Comparison of ENCODE assay signal across 23 cellular contexts in the genomic region with DNA sequence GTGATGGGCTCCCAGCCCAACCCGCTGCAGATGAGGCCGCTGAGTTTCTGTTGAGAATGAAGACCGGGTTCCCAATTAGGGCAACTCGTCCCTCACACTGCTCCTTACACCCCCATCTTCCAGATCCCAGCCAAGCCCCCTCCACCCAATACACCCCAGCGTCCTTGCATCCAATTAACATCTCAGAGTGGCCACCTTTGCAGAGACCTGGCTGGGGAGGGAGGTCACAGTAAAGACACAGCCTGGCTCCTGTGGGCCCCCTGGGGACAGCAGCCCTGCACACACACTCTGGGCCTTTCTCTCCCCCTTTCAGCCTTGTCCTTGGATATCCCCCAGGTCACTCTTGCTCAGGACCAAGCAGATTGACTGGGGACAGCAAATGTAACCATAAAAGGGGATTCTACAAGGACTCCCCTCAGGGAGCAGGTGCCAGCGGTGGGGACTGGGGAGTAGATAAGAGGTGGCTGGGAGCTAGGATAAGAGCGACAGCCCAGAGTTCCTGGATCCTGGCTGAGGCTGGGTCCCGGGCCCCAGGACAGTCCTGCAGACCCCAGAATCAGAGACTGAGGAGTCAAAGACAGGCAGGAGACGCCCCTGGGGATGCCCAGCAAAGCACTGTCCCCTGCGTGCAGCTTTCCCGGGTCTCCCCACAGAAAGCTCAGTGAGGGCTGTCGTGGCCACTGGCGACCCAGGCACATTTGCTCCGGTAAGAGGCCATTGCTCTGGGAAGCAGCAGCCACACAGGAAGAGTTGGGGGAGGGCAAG. TPM values are rescaled to one million over a fixed set of nuclear protein-coding genes. Genes with fewer than 3 reads are reported as not detected.
DNase-seq lines count a peak whose midpoint lies in the region; FAIRE-seq and TF ChIP-seq lines count a peak whose summit lies in the region.
"Had no signal": no experiment of that assay in that cellular context is flagged by ENCODE, and none has a peak within 500 bp of the region (broad histone marks: within the 10 kb centered on the region; RNA-seq: fewer than 3 reads in every experiment).

No MANE protein-coding gene starts in this region.

- DNase-seq in H7, result peak; percentile 71
- DNase-seq in H1 (ENCODE audit: low read depth in 1 of 2, low spot score in 2 of 2), result no peak
- no peak for DNase-seq in DMS53 treated with DMSO at 0.1 percent for 48 hours (lab: John Stamatoyannopoulos, UW; ENCODE audit: unreplicated experiment)
- no peak for DNase-seq in GF-D8 (lab: John Stamatoyannopoulos, UW)
- no peak for DNase-seq in NCI-H2029 treated with DMSO at 0.1 percent for 48 hours (lab: John Stamatoyannopoulos, UW)
- DNase-seq in SKM-1 treated with dmso at 0.1 percent for 144 hours (lab: John Stamatoyannopoulos, UW; ENCODE audit: unreplicated experiment), result no peak
- DNase-seq: DMS53; GM23248; MM.1S; NCI-H1092; NCI-H1436 treated with DMSO at 0.1 percent for 48 hours; NCI-H2081 treated with DMSO at 0.1 percent for 48 hours; NCI-H510A; NCI-H748 treated with DMSO at 0.1 percent for 48 hours; NK-92 treated with Interleukin-12 subunit alpha and Interleukin-12 subunit beta, amount 100 ng/mL, for 24 hours; Right ventricle myocardium superior had no signal

- no peak for TF ChIP-seq RAD21 in H1 (IDR thresholded peaks at IDR 0.05 in 1 of 2, conservative IDR thresholded peaks at IDR 0.05 in 1 of 2; ENCODE audit: low read depth in 2 of 2, low read length in 2 of 2)

- H3K27ac ChIP-seq in BLaER1 (peak overlapping the region; percentile 3), H1 (ENCODE audit: low read depth, low read length) (no peak overlapping the region), neutrophil (peak overlapping the region; percentile 99)
- H3K27ac ChIP-seq: GM23248 had no signal

- no peaks in the 10 kb centered on the region for H3K36me3 ChIP-seq in BLaER1
- no peaks in the 10 kb centered on the region for H3K36me3 ChIP-seq in H7 (replicated peaks; ENCODE audit: control insufficient read depth, insufficient read depth, low read length)
- no peaks in the 10 kb centered on the region for H3K36me3 ChIP-seq in H1 (ENCODE audit: control insufficient read depth in 2 of 4, insufficient read depth in 4 of 4, low read length in 3 of 4)
- H3K36me3 ChIP-seq in neutrophil, result peaks cover 45% of the 10 kb centered on the region

- H3K4me1 ChIP-seq in BLaER1, result peaks cover 57% of the 10 kb centered on the region
- peaks cover 0 to 10% (median 3%) of the 10 kb centered on the region in 4 experiments; a peak in 5 of 7 replicates for H3K4me1 ChIP-seq in H1 (replicated peaks in 1 of 4; ENCODE audit: control insufficient read depth in 3 of 4, insufficient read depth in 4 of 4, low read length in 3 of 4)
- peaks cover 66 to 69% of the 10 kb centered on the region in 2 experiments for H3K4me1 ChIP-seq in neutrophil (ENCODE audit: control insufficient read depth in 1 of 2, insufficient read depth in 1 of 2, low read depth in 1 of 2, low read length in 1 of 2)

- H3K27me3 ChIP-seq in BLaER1 (no peaks in the 10 kb centered on the region), H7 (ENCODE audit: control insufficient read depth, insufficient read depth, low read length) (no peaks in the 10 kb centered on the region), H1 (replicated peaks in 1 of 4; ENCODE audit: control insufficient read depth in 3 of 4, extremely low read depth in 1 of 4, insufficient read depth in 3 of 4, low read length in 3 of 4) (no peaks in the 10 kb centered on the region), neutrophil (no peaks in the 10 kb centered on the region)

- H3K9me3 ChIP-seq in BLaER1 (no peaks in the 10 kb centered on the region), H1 (ENCODE audit: insufficient read depth in 2 of 2, low read depth in 1 of 2, low read length in 1 of 2) (no peaks in the 10 kb centered on the region), neutrophil (no peaks in the 10 kb centered on the region)

- H4K20me1 ChIP-seq in BLaER1 (no peaks in the 10 kb centered on the region), H1 (replicated peaks in 1 of 2; ENCODE audit: control insufficient read depth in 1 of 2, insufficient read depth in 2 of 2, low read length in 2 of 2) (no peaks in the 10 kb centered on the region)

- peak overlapping the region; percentile 23; the same call in 1 of the 2 replicates for H2AFZ ChIP-seq in H1 (ENCODE audit: low read length)
- H2AFZ ChIP-seq: GM23248 had no signal

- H4K8ac ChIP-seq in H1 (ENCODE audit: extremely low read depth, insufficient read depth, low read length), result no peak overlapping the region

- no peak overlapping the region for H2BK5ac ChIP-seq in H1 (ENCODE audit: low read depth, low read length)

- no peak overlapping the region for H2BK15ac ChIP-seq in H1 (ENCODE audit: low read length)

- no peak for TF ChIP-seq CTCF in H1 (IDR thresholded peaks at IDR 0.05; ENCODE audit: control extremely low read depth in 1 of 3, insufficient read depth in 1 of 3, low read depth in 1 of 3, low read length in 3 of 3)
- no peak for TF ChIP-seq CTCF in neutrophil (IDR thresholded peaks at IDR 0.05)

- H2BK20ac ChIP-seq in H1 (ENCODE audit: low read length), result no peak overlapping the region

- H3K23me2 ChIP-seq in H1 (ENCODE audit: low read depth, low read length), result no peaks in the 10 kb centered on the region

- FAIRE-seq in H1 (lab: Jason Lieb, UNC), result no peak
- FAIRE-seq: RCC 7860 had no signal

- H3K79me2 ChIP-seq in H1 (ENCODE audit: control insufficient read depth in 1 of 2, insufficient read depth in 2 of 2, low read length in 2 of 2), result no peaks in the 10 kb centered on the region

- H2BK12ac ChIP-seq in H1 (ENCODE audit: low read depth, low read length), result no peak overlapping the region

- H3K4me3 ChIP-seq in BLaER1 (no peak overlapping the region), H7 (ENCODE audit: insufficient read depth, low read depth, low read length) (no peak overlapping the region), H1 (ENCODE audit: extremely low read depth in 1 of 4, insufficient read depth in 2 of 4, low read depth in 3 of 4, low read length in 4 of 4) (no peak overlapping the region), neutrophil (ENCODE audit: low read depth in 1 of 2, low read length in 1 of 2) (no peak overlapping the region)
- H3K4me3 ChIP-seq: GM23248 had no signal

- 87% methylated on average over 14 of the region's 14 CpGs; no CpG with 5 or more reads in 1 of the 2 experiments for WGBS in H1 (ENCODE audit: extremely low coverage in 1 of 2, insufficient coverage in 1 of 2, insufficient read length in 1 of 2, insufficient replicate concordance in 2 of 2, low coverage in 1 of 2, low lambda C conversion rate in 2 of 2, missing lambda C conversion rate in 1 of 2), 2 experiments

- no peak for TF ChIP-seq EP300 in H1 (IDR thresholded peaks at IDR 0.05; ENCODE audit: borderline replicate concordance in 1 of 2, low read depth in 2 of 2, low read length in 2 of 2)

- H3K4ac ChIP-seq in H1 (replicated peaks; ENCODE audit: insufficient read length, low read depth, low read length), result no peak overlapping the region

- H3K18ac ChIP-seq in H1 (ENCODE audit: extremely low read depth, low read length), result no peak overlapping the region

- TF ChIP-seq POLR2A in H1 (IDR thresholded peaks at IDR 0.05; ENCODE audit: control extremely low read depth in 1 of 2, low read depth in 2 of 2, low read length in 2 of 2), result no peak

- H3K9ac ChIP-seq in BLaER1 (0 out of 2 replicates have a peak overlapping the region, but pooled peaks have one; percentile 6), H1 (replicated peaks in 1 of 4; ENCODE audit: extremely low read depth in 1 of 4, low read depth in 3 of 4, low read length in 3 of 4) (no peak overlapping the region)
- H3K9ac ChIP-seq: GM23248 had no signal

- H2BK120ac ChIP-seq in H1 (replicated peaks; ENCODE audit: low read depth, low read length), result no peak overlapping the region

- no peak overlapping the region for H4K5ac ChIP-seq in H1 (ENCODE audit: insufficient read length, low read depth, low read length)

- H3K79me1 ChIP-seq in H1 (ENCODE audit: low read depth, low read length), result no peaks in the 10 kb centered on the region

- POLR2A ChIA-PET in H1 (lab: Charles Lee; ENCODE audit: partially characterized antibody), result interaction anchor here (0.7 kb wide), 1 partner anchor 9 kb away, joined by 3 read pairs; no protein-coding TSS in a partner anchor

- H3K14ac ChIP-seq in H1 (ENCODE audit: insufficient read length), result no peak overlapping the region

- H2AK5ac ChIP-seq in H1 (ENCODE audit: low read depth, low read length), result 0 out of 2 replicates have a peak overlapping the region, but pooled peaks have one; percentile 56

- H3K23ac ChIP-seq in H1 (ENCODE audit: insufficient read length), result no peak overlapping the region

- H3K56ac ChIP-seq in H1 (replicated peaks; ENCODE audit: insufficient read length, low read depth, low read length), result no peak overlapping the region

- peak overlapping the region; percentile 70 for H3K4me2 ChIP-seq in BLaER1
- H3K4me2 ChIP-seq in H1 (ENCODE audit: insufficient read depth in 1 of 2, low read depth in 2 of 2, low read length in 2 of 2), result no peak overlapping the region

- no peak overlapping the region for H4K91ac ChIP-seq in H1 (replicated peaks; ENCODE audit: insufficient read length, low read length)

- CTCF ChIA-PET in H1 (lab: Charles Lee; ENCODE audit: partially characterized antibody), result interaction anchor here (1.0 to 1.5 kb wide), 4 partner anchors 11 to 197 kb away, joined by 3 to 4 read pairs (median 3); a partner anchor contains a TSS

RNA-seq across cellular contexts. Expression of a gene that starts 8.4 kb away (rescaled TPM):
- not detected in 2 replicates for total RNA-seq in H7 (2014; rRNA removed; shearing (Covaris generic))
- not detected in 2 replicates for total RNA-seq in H1 (2021; fragmentation: NEBNext Ultra II Directional; extraction: Animal tissue kit (Norgen Biotek cat#: 25700))
- polyA plus RNA-seq in H1 (2011; rRNA removed), result not detected in 2 replicates
- polyA plus RNA-seq in H1 (2011; cell fraction: cytosol; rRNA removed), result not detected
- not detected for polyA plus RNA-seq in H1 (2011; cell fraction: nucleus; rRNA removed)
- not detected in 4 replicates for polyA plus RNA-seq in H1 (2012, experiment 1 of 2)
- not detected for polyA plus RNA-seq in H1 (2012, experiment 2 of 2)
- 0.04 TPM for polyA plus RNA-seq in H1 (2013, experiment 1 of 2)
- not detected for polyA plus RNA-seq in H1 (2013, experiment 2 of 2)
- polyA minus RNA-seq in H1 (2011; rRNA and poly(A)+ RNA removed), result not detected in 2 replicates
- polyA minus RNA-seq in H1 (2011; cell fraction: cytosol; rRNA and poly(A)+ RNA removed), result not detected
- not detected for polyA minus RNA-seq in H1 (2011; cell fraction: nucleus; rRNA and poly(A)+ RNA removed)
- total RNA-seq: A172; CD8-positive, alpha-beta memory T cell; GM23248; LHCN-M2 had no signal
- polyA plus RNA-seq: BJ; CD8-positive, alpha-beta memory T cell; GM23248 had no signal

RNA-seq across cellular contexts. Expression of a gene that starts 16.4 kb away (rescaled TPM):
- 4.4 and 6.5 TPM in 2 replicates for total RNA-seq in H7 (2014; rRNA removed; shearing (Covaris generic))
- 14.2 and 16.3 TPM in 2 replicates for total RNA-seq in H1 (2021; fragmentation: NEBNext Ultra II Directional; extraction: Animal tissue kit (Norgen Biotek cat#: 25700))
- polyA plus RNA-seq in H1 (2011; rRNA removed), result 43.3 and 74.9 TPM in 2 replicates
- polyA plus RNA-seq in H1 (2011; cell fraction: cytosol; rRNA removed), result 40.4 TPM
- polyA plus RNA-seq in H1 (2011; cell fraction: nucleus; rRNA removed), result 33.2 TPM
- 32.7 to 53.6 TPM (median 44.2 TPM) in 4 replicates for polyA plus RNA-seq in H1 (2012, experiment 1 of 2)
- 38.3 TPM for polyA plus RNA-seq in H1 (2012, experiment 2 of 2)
- 10.0 TPM for polyA plus RNA-seq in H1 (2013, experiment 1 of 2)
- polyA plus RNA-seq in H1 (2013, experiment 2 of 2), result 10.3 TPM
- 28.2 and 43.0 TPM in 2 replicates for polyA minus RNA-seq in H1 (2011; rRNA and poly(A)+ RNA removed)
- 13.7 TPM for polyA minus RNA-seq in H1 (2011; cell fraction: cytosol; rRNA and poly(A)+ RNA removed)
- polyA minus RNA-seq in H1 (2011; cell fraction: nucleus; rRNA and poly(A)+ RNA removed), result 8.5 TPM

RNA-seq across cellular contexts. Expression of a gene that starts 48.3 kb away (rescaled TPM):
- total RNA-seq in H7 (2014; rRNA removed; shearing (Covaris generic)), result 1.5 and 2.0 TPM in 2 replicates
- 23.3 and 23.7 TPM in 2 replicates for total RNA-seq in H1 (2021; fragmentation: NEBNext Ultra II Directional; extraction: Animal tissue kit (Norgen Biotek cat#: 25700))
- polyA plus RNA-seq in H1 (2011; rRNA removed), result 20.3 and 22.8 TPM in 2 replicates
- 13.0 TPM for polyA plus RNA-seq in H1 (2011; cell fraction: cytosol; rRNA removed)
- polyA plus RNA-seq in H1 (2011; cell fraction: nucleus; rRNA removed), result 11.5 TPM
- polyA plus RNA-seq in H1 (2012, experiment 1 of 2), result 24.1 to 37.8 TPM (median 30.0 TPM) in 4 replicates
- polyA plus RNA-seq in H1 (2012, experiment 2 of 2), result 34.1 TPM
- 41.5 TPM for polyA plus RNA-seq in H1 (2013, experiment 1 of 2)
- 38.6 TPM for polyA plus RNA-seq in H1 (2013, experiment 2 of 2)
- polyA minus RNA-seq in H1 (2011; rRNA and poly(A)+ RNA removed), result 9.3 and 11.0 TPM in 2 replicates
- polyA minus RNA-seq in H1 (2011; cell fraction: cytosol; rRNA and poly(A)+ RNA removed), result 8.7 TPM
- 6.3 TPM for polyA minus RNA-seq in H1 (2011; cell fraction: nucleus; rRNA and poly(A)+ RNA removed)

RNA-seq across cellular contexts. Expression of a gene that starts 55.1 kb away (rescaled TPM):
- total RNA-seq in H7 (2014; rRNA removed; shearing (Covaris generic)), result 2.7 and 3.9 TPM in 2 replicates
- 5.5 and 7.2 TPM in 2 replicates for total RNA-seq in H1 (2021; fragmentation: NEBNext Ultra II Directional; extraction: Animal tissue kit (Norgen Biotek cat#: 25700))
- 2.2 and 4.3 TPM in 2 replicates for polyA plus RNA-seq in H1 (2011; rRNA removed)
- polyA plus RNA-seq in H1 (2011; cell fraction: cytosol; rRNA removed), result 2.7 TPM
- polyA plus RNA-seq in H1 (2011; cell fraction: nucleus; rRNA removed), result 5.2 TPM
- polyA plus RNA-seq in H1 (2012, experiment 1 of 2), result 5.2 to 9.9 TPM (median 8.0 TPM) in 4 replicates
- 3.9 TPM for polyA plus RNA-seq in H1 (2012, experiment 2 of 2)
- polyA plus RNA-seq in H1 (2013, experiment 1 of 2), result 3.9 TPM
- 4.6 TPM for polyA plus RNA-seq in H1 (2013, experiment 2 of 2)
- 7.2 and 9.4 TPM in 2 replicates for polyA minus RNA-seq in H1 (2011; rRNA and poly(A)+ RNA removed)
- 2.7 TPM for polyA minus RNA-seq in H1 (2011; cell fraction: cytosol; rRNA and poly(A)+ RNA removed)
- polyA minus RNA-seq in H1 (2011; cell fraction: nucleus; rRNA and poly(A)+ RNA removed), result 3.5 TPM
